ENCODE assay signal across 22 cellular contexts in genomic region chr3:140187028-140187427, GRCh38.
DNase-seq lines count a peak whose midpoint lies in the region; ATAC-seq, FAIRE-seq and TF ChIP-seq lines count a peak whose summit lies in the region.
"Had no signal": no experiment of that assay in that cellular context is flagged by ENCODE, and none has a peak within 500 bp of the region (broad histone marks: within the 10 kb centered on the region; RNA-seq: fewer than 3 reads in every experiment).

No MANE protein-coding gene starts in this region.

- intact Hi-C loops in heart left ventricle (cut with DNase I) (no loop called here), psoas muscle (cut with DNase I) (no loop called here)

- H3K4me1 ChIP-seq in heart left ventricle (peaks cover 0 to 35% (median 21%) of the 10 kb centered on the region in 12 donors), psoas muscle (peaks cover 57% of the 10 kb centered on the region)
- H3K4me1 ChIP-seq: breast epithelium had no signal

- H3K27me3 ChIP-seq in heart left ventricle (no peaks in the 10 kb centered on the region), psoas muscle (ENCODE audit: insufficient read depth in 3 of 3, low read length in 2 of 3) (no peaks in the 10 kb centered on the region)
- H3K27me3 ChIP-seq: breast epithelium, Peyer's patch, tibial nerve had no signal

- DNase-seq in NCI-H69 (lab: John Stamatoyannopoulos, UW) (peak; percentile 59), heart left ventricle (peak in 2 of 5 donors; percentile 15 to 31), psoas muscle (no peak), H54 (ENCODE audit: insufficient read length, low spot score) (no peak), erythroblast (lab: John Stamatoyannopoulos, UW) (no peak)
- DNase-seq in stimulated activated naive CD4-positive, alpha-beta T cell (lab: John Stamatoyannopoulos, UW) = no peak
- DNase-seq: activated CD4-positive, alpha-beta T cell treated with anti-CD3 and anti-CD28 coated beads for 36 hours; activated CD8-positive, alpha-beta memory T cell treated with anti-CD3 and anti-CD28 coated beads for 24 hours; activated naive CD4-positive, alpha-beta T cell; activated T-cell treated with anti-CD3 and anti-CD28 coated beads, Interleukin-2, amount 50 U/mL, for 1 hour; Calu3; HCEC 1CT; Kasumi-1; Peyer's patch; stimulated activated CD4-positive, alpha-beta T cell treated with anti-CD3 and anti-CD28 coated beads, Interleukin-4, amount 100 ng/mL, for 24 hours; stimulated activated naive CD8-positive, alpha-beta T cell treated with anti-CD3 and anti-CD28 coated beads, Interleukin-15, Interleukin-2, amounts not matched to agents 100 U/mL and 50 U/mL, for 24 hours had no signal

- no peak for TF ChIP-seq CTCF in C4-2B (conservative IDR thresholded peaks at IDR 0.05)
- no peak for TF ChIP-seq CTCF in heart left ventricle (IDR thresholded peaks at IDR 0.05)
- no peak for TF ChIP-seq CTCF in psoas muscle (IDR thresholded peaks at IDR 0.05)

- 78 to 88% (median 84%) methylated on average over 1 of the region's 1 CpG for WGBS in heart left ventricle, 4 donors
- WGBS in psoas muscle, 3 donors = 86 to 93% (median 90%) methylated on average over 1 of the region's 1 CpG

- H3K9me3 ChIP-seq in heart left ventricle (no peaks in the 10 kb centered on the region), psoas muscle (no peaks in the 10 kb centered on the region)
- H3K9me3 ChIP-seq: breast epithelium, Peyer's patch, tibial nerve had no signal

- H3K36me3 ChIP-seq in heart left ventricle (no peaks in the 10 kb centered on the region), psoas muscle (ENCODE audit: insufficient read depth in 1 of 2, low read depth in 1 of 2) (no peaks in the 10 kb centered on the region)
- H3K36me3 ChIP-seq: breast epithelium, Peyer's patch, tibial nerve had no signal

- peak overlapping the region; percentile 35 for H3K27ac ChIP-seq in C4-2B
- H3K27ac ChIP-seq in heart left ventricle = peak overlapping the region in 11 of 12 donors; percentile 4 to 87 (median 71)
- H3K27ac ChIP-seq in psoas muscle = peak overlapping the region; percentile 80
- H3K27ac ChIP-seq: breast epithelium, Peyer's patch had no signal

- FAIRE-seq in H54 (lab: Jason Lieb, UNC) = no peak
- FAIRE-seq: GM12892, HepG2 had no signal

- H3K4me3 ChIP-seq in heart left ventricle (no peak overlapping the region), psoas muscle (no peak overlapping the region)
- H3K4me3 ChIP-seq: breast epithelium, Peyer's patch, tibial nerve had no signal

- ATAC-seq in heart left ventricle = peak; percentile 46 to 80 (median 62)
- ATAC-seq in psoas muscle = peak; percentile 51 to 66 (median 60)
- ATAC-seq in HG03460 (IDR thresholded peaks at IDR 0.05; ENCODE audit: unreplicated experiment) = no peak
- ATAC-seq: activated CD4-positive, alpha-beta T cell treated with anti-CD3 and anti-CD28 coated beads for 36 hours; HepG2; stimulated activated naive CD8-positive, alpha-beta T cell treated with anti-CD3 and anti-CD28 coated beads, Interleukin-15, Interleukin-2, amounts not matched to agents 100 U/mL and 50 U/mL, for 24 hours had no signal

- TF ChIP-seq POLR2A in heart left ventricle (IDR thresholded peaks at IDR 0.05) (no peak), H54 (IDR thresholded peaks at IDR 0.05; ENCODE audit: low read depth, low read length) (no peak), erythroblast (IDR thresholded peaks at IDR 0.05; ENCODE audit: low read length) (no peak)
